20 cellular contexts compared by ENCODE assay signal in genomic region chr10:72794260-72794659, GRCh38.
DNase-seq lines count a peak whose midpoint lies in the region; ATAC-seq, FAIRE-seq and TF ChIP-seq lines count a peak whose summit lies in the region.
"Had no signal": no experiment of that assay in that cellular context is flagged by ENCODE, and none has a peak within 500 bp of the region (broad histone marks: within the 10 kb centered on the region; RNA-seq: fewer than 3 reads in every experiment).

No MANE protein-coding gene starts in this region.

- no TSS peak for BruUV-seq in endothelial cell of umbilical vein (replicated peaks; lab: Mats Ljungman, UMichigan)

- H3K4me3 ChIP-seq in endothelial cell of umbilical vein (replicated peaks in 1 of 3; ENCODE audit: insufficient read depth in 1 of 3, low read depth in 1 of 3, low read length in 3 of 3) (no peak overlapping the region), psoas muscle (no peak overlapping the region)

- WGBS in psoas muscle, 3 donors: 76 to 93% (median 79%) methylated on average over 2 of the region's 2 CpGs

- no peak overlapping the region for H3K27ac ChIP-seq in endothelial cell of umbilical vein (ENCODE audit: insufficient read depth, low read depth, low read length)
- peak overlapping the region; percentile 11 for H3K27ac ChIP-seq in psoas muscle
- H3K27ac ChIP-seq: 22Rv1, brain microvascular endothelial cell, RWPE1 had no signal

- dilution Hi-C loops in endothelial cell of umbilical vein (cut with MboI; ENCODE audit: extremely low pct_ligation_motif_present, low sequenced_read_pairs): no loop called here

- H3K9me3 ChIP-seq in endothelial cell of umbilical vein (replicated peaks; ENCODE audit: control insufficient read depth, insufficient read depth, low read length) (no peaks in the 10 kb centered on the region), psoas muscle (no peaks in the 10 kb centered on the region)

- H3K9me1 ChIP-seq in endothelial cell of umbilical vein (replicated peaks; ENCODE audit: control insufficient read depth, extremely low read depth, insufficient read depth, low read length): no peaks in the 10 kb centered on the region

- H3K9ac ChIP-seq in endothelial cell of umbilical vein (replicated peaks; ENCODE audit: extremely low read depth, insufficient read depth, low read length): no peak overlapping the region

- FAIRE-seq in endothelial cell of umbilical vein (lab: Jason Lieb, UNC): no peak
- FAIRE-seq: GM12892 had no signal

- intact Hi-C loops in endothelial cell of umbilical vein (cut with micrococcal nuclease): no loop called here
- intact Hi-C loops in psoas muscle (cut with DNase I): no loop called here

- no peaks in the 10 kb centered on the region for H3K36me3 ChIP-seq in endothelial cell of umbilical vein (ENCODE audit: control insufficient read depth in 2 of 2, extremely low read depth in 1 of 2, insufficient read depth in 2 of 2, low read length in 2 of 2)
- no peaks in the 10 kb centered on the region for H3K36me3 ChIP-seq in psoas muscle (ENCODE audit: insufficient read depth in 1 of 2, low read depth in 1 of 2)
- H3K36me3 ChIP-seq: brain microvascular endothelial cell had no signal

- CTCF ChIA-PET in endothelial cell of umbilical vein (lab: Charles Lee): interaction anchor here (1.1 kb wide), 2 partner anchors 12 to 97 kb away, joined by 3 to 4 read pairs; no protein-coding TSS in a partner anchor

- H3K27me3 ChIP-seq in endothelial cell of umbilical vein (ENCODE audit: control insufficient read depth in 2 of 2, insufficient read depth in 2 of 2, low read length in 2 of 2) (no peaks in the 10 kb centered on the region), psoas muscle (ENCODE audit: insufficient read depth in 3 of 3, low read length in 2 of 3) (no peaks in the 10 kb centered on the region)
- H3K27me3 ChIP-seq: brain microvascular endothelial cell had no signal

- no peak overlapping the region for H2AFZ ChIP-seq in endothelial cell of umbilical vein (ENCODE audit: low read depth, low read length)

- H3K79me2 ChIP-seq in endothelial cell of umbilical vein (ENCODE audit: control insufficient read depth, insufficient read depth, low read length): no peaks in the 10 kb centered on the region

- no peaks in the 10 kb centered on the region for H4K20me1 ChIP-seq in endothelial cell of umbilical vein (replicated peaks; ENCODE audit: control insufficient read depth, extremely low read depth, insufficient read depth, low read length)

- TF ChIP-seq POLR2A in endothelial cell of umbilical vein (IDR thresholded peaks at IDR 0.05; ENCODE audit: low read depth, low read length): no peak

- POLR2A ChIA-PET in endothelial cell of umbilical vein (lab: Charles Lee): no interaction called here

- in situ Hi-C loops in GM13976 (cut with MboI; ENCODE audit: low sequenced_read_pairs, unreplicated experiment): no loop called here

- DNase-seq in DMS53 (lab: John Stamatoyannopoulos, UW) (peak; percentile 14), DMS53 treated with DMSO at 0.1 percent for 48 hours (lab: John Stamatoyannopoulos, UW; ENCODE audit: unreplicated experiment) (no peak), OCI-M1 (lab: John Stamatoyannopoulos, UW) (peak; percentile 74), endothelial cell of umbilical vein (ENCODE audit: low read depth, low spot score) (peak; percentile 15), psoas muscle (no peak), germinal center (ENCODE audit: low spot score) (no peak), GM13976 (ENCODE audit: low spot score) (no peak), NCI-H82 (lab: John Stamatoyannopoulos, UW) (no peak)
- DNase-seq: activated naive CD4-positive, alpha-beta T cell; brain microvascular endothelial cell; CD4-positive, alpha-beta T cell; effector CD4-positive, alpha-beta T cell; Karpas-422; kidney; NCI-H1930; NCI-H69; T-cell had no signal

- H3K4me2 ChIP-seq in endothelial cell of umbilical vein (ENCODE audit: insufficient read depth, low read length): no peak overlapping the region

- TF ChIP-seq CTCF in endothelial cell of umbilical vein (IDR thresholded peaks at IDR 0.05; ENCODE audit: extremely low read depth in 1 of 2, insufficient read depth in 1 of 2, low read depth in 1 of 2, low read length in 2 of 2): no peak
- TF ChIP-seq CTCF in psoas muscle (IDR thresholded peaks at IDR 0.05): no peak
- TF ChIP-seq CTCF in GM13976 (IDR thresholded peaks at IDR 0.05; ENCODE audit: borderline replicate concordance, control extremely low read depth, extremely low read depth, insufficient read depth, missing control alignments): no peak

- H3K4me1 ChIP-seq in endothelial cell of umbilical vein (ENCODE audit: control insufficient read depth, extremely low read depth, insufficient read depth, low read length) (peaks cover 18% of the 10 kb centered on the region), psoas muscle (peaks cover 28% of the 10 kb centered on the region)

- no peak for ATAC-seq in psoas muscle
- ATAC-seq: T-cell had no signal

TF ChIP-seq in endothelial cell of umbilical vein, 7 proteins besides CTCF, POLR2A, EP300 and RAD21:
- TF ChIP-seq EZH2 (IDR thresholded peaks at IDR 0.05; ENCODE audit: borderline replicate concordance, low read depth, low read length, severe bottlenecking) (no peak), POLR2AphosphoS5 (IDR thresholded peaks at IDR 0.05; ENCODE audit: insufficient read depth, low read depth, low read length) (no peak), MYC (IDR thresholded peaks at IDR 0.05; ENCODE audit: low read depth, low read length) (no peak), FOS (IDR thresholded peaks at IDR 0.05; ENCODE audit: borderline replicate concordance, insufficient read depth, low read length) (no peak), MAX (IDR thresholded peaks at IDR 0.05; ENCODE audit: insufficient read depth, insufficient read length) (no peak), GATA2 (IDR thresholded peaks at IDR 0.05; ENCODE audit: insufficient read depth, insufficient read length, low read depth, low read length) (no peak), JUN (IDR thresholded peaks at IDR 0.05; ENCODE audit: borderline replicate concordance, insufficient read depth, insufficient read length, low read depth) (no peak)

Comparison
In these comparisons a context has a peak if more than half of its experiments do, and no peak if none do; other contexts are left out.
1. DNase-seq: peak in DMS53 (single experiment), OCI-M1 (single experiment) and endothelial cell of umbilical vein (single experiment); none in DMS53 treated with DMSO at 0.1 percent for 48 hours (single experiment), psoas muscle (0 of 2), germinal center (single experiment), GM13976 (single experiment) and NCI-H82 (single experiment).